In the genomic region with DNA sequence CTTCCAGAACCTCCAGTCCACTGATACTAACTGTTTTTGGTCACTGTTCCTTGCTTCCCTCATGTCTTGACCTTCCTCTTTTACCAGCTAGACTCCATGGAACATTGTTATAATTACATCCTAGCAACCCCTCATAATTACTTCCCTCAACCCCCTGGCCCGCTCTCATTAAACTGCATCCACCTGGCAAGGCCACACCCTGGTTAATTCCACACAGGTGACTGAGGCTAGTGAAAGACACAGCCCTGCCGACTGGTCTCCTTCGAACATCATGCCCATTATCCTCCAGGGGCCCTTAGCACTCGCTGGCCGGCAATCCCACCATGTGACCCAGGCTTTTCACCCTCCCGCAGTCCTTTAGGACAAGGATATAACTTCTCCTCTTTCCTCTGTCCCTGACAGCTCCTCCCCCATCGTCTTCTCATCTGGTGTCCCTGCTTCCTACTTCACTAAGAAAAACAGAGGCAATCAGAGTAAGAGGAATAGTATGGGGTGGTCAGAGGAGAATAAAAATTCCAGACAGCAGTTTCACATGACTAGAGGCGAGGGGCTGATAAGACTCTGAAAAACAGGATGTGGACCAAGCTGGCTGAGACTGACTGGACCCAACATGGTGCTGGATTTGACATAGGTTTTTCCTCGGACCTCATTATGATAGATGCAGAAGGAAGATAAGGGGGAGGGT, we compare ENCODE assay signal across 24 cellular contexts. TPM values are rescaled to one million over a fixed set of nuclear protein-coding genes. Genes with fewer than 3 reads are reported as not detected.
A peak's percentile ranks its signal among the peaks of the same experiment; 100 is the strongest.
DNase-seq lines count a peak whose midpoint lies in the region; FAIRE-seq and TF ChIP-seq lines count a peak whose summit lies in the region.
"Had no signal": no experiment of that assay in that cellular context is flagged by ENCODE, and none has a peak within 500 bp of the region (broad histone marks: within the 10 kb centered on the region; RNA-seq: fewer than 3 reads in every experiment).

No MANE protein-coding gene starts in this region.

- TF ChIP-seq POLR2A in endothelial cell of umbilical vein (IDR thresholded peaks at IDR 0.05; ENCODE audit: low read depth, low read length), result no peak

- intact Hi-C loops in endothelial cell of umbilical vein (cut with micrococcal nuclease), result no loop called here

- H3K4me1 Mint-ChIP-seq in H9 (peaks cover 14 to 20% of the 10 kb centered on the region in 2 experiments), nephron (peaks cover 10% of the 10 kb centered on the region)
- H3K4me1 Mint-ChIP-seq: activated B cell treated with CpG ODN at 0.5 μM for 24 hours; CD8-positive, alpha-beta memory T cell; immature natural killer cell; naive thymus-derived CD4-positive, alpha-beta T cell had no signal

- no peak overlapping the region for H3K18ac ChIP-seq in H9 (ENCODE audit: insufficient read length, low read depth, low read length)

- no peak overlapping the region for H3K9ac ChIP-seq in H9 (ENCODE audit: extremely low read depth, insufficient read length, low read length)
- peak overlapping the region; percentile 2 for H3K9ac ChIP-seq in endothelial cell of umbilical vein (replicated peaks; ENCODE audit: extremely low read depth, insufficient read depth, low read length)

- no peak overlapping the region for H2AFZ ChIP-seq in H9 (ENCODE audit: low read length)
- H2AFZ ChIP-seq in endothelial cell of umbilical vein (ENCODE audit: low read depth, low read length), result peak overlapping the region; percentile 60

- POLR2A ChIA-PET in endothelial cell of umbilical vein (lab: Charles Lee), result interaction anchor here (0.5 kb wide), 1 partner anchor 133 kb away, joined by 7 read pairs; a partner anchor contains a TSS

- WGBS in H9 (ENCODE audit: extremely low coverage, insufficient read length, low lambda C conversion rate), result no CpG with 5 or more reads among the region's 9 CpGs

- H2AK5ac ChIP-seq in H9 (ENCODE audit: insufficient read length, low read length), result no peak overlapping the region

- peak; percentile 69 for FAIRE-seq in endothelial cell of umbilical vein (lab: Jason Lieb, UNC)
- FAIRE-seq: GM19239, small intestine had no signal

- H3K23ac ChIP-seq in H9 (ENCODE audit: insufficient read length, low read depth, low read length), result no peak overlapping the region

- H4K8ac ChIP-seq in H9 (replicated peaks; ENCODE audit: insufficient read length, low read depth, low read length), result no peak overlapping the region

- H3K9me1 ChIP-seq in endothelial cell of umbilical vein (replicated peaks; ENCODE audit: control insufficient read depth, extremely low read depth, insufficient read depth, low read length), result no peaks in the 10 kb centered on the region

- no peak overlapping the region for H2BK15ac ChIP-seq in H9 (ENCODE audit: low read depth, low read length)

- H2BK20ac ChIP-seq in H9 (ENCODE audit: low read depth, low read length, poor library complexity, severe bottlenecking), result no peak overlapping the region

- H3K14ac ChIP-seq in H9 (ENCODE audit: insufficient read depth, low read length), result no peak overlapping the region

- H3K27me3 ChIP-seq in H9 (ENCODE audit: insufficient read depth, low read length) (no peaks in the 10 kb centered on the region), endothelial cell of umbilical vein (ENCODE audit: control insufficient read depth in 2 of 2, insufficient read depth in 2 of 2, low read length in 2 of 2) (no peaks in the 10 kb centered on the region)
- H3K27me3 ChIP-seq: vagina had no signal

- no TSS peak for BruUV-seq in endothelial cell of umbilical vein (replicated peaks; lab: Mats Ljungman, UMichigan)

- H2BK12ac ChIP-seq in H9 (ENCODE audit: insufficient read length, low read depth, low read length), result no peak overlapping the region

- no peak for DNase-seq in H9
- peak; percentile 84 for DNase-seq in NCI-H748 treated with DMSO at 0.1 percent for 48 hours (lab: John Stamatoyannopoulos, UW)
- peak; percentile 76 for DNase-seq in endothelial cell of umbilical vein (ENCODE audit: low read depth, low spot score)
- no peak for DNase-seq in NCI-H2029 (lab: John Stamatoyannopoulos, UW)
- no peak for DNase-seq in NCI-H526 treated with DMSO at 0.1 percent for 48 hours (lab: John Stamatoyannopoulos, UW)
- DNase-seq in effector CD8-positive, alpha-beta T cell (lab: John Stamatoyannopoulos, UW), result no peak
- DNase-seq: activated B cell treated with CpG ODN at 0.5 μM for 24 hours; activated CD8-positive, alpha-beta T cell treated with anti-CD3 and anti-CD28 coated beads, Interleukin-2, amount 10 ng/mL, durations not matched to agents 7 days and 5 days; activated T-cell treated with anti-CD3 and anti-CD28 coated beads, Interleukin-2, amount 50 U/mL, for 48 hours; CD8-positive, alpha-beta memory T cell; immature natural killer cell; naive thymus-derived CD4-positive, alpha-beta T cell; NCI-H1694; SHP77; small intestine; stimulated activated CD4-positive, alpha-beta T cell treated with anti-CD3 and anti-CD28 coated beads, Interleukin-4, amount 100 ng/mL, for 4 hours had no signal

- H3K23me2 ChIP-seq in H9 (ENCODE audit: insufficient read length, low read depth, low read length, poor library complexity, severe bottlenecking), result no peaks in the 10 kb centered on the region

- H3K79me2 ChIP-seq in H9 (ENCODE audit: insufficient read depth, low read length) (no peaks in the 10 kb centered on the region), endothelial cell of umbilical vein (ENCODE audit: control insufficient read depth, insufficient read depth, low read length) (no peaks in the 10 kb centered on the region)

- no peaks in the 10 kb centered on the region for H3K36me3 ChIP-seq in endothelial cell of umbilical vein (ENCODE audit: control insufficient read depth in 2 of 2, extremely low read depth in 1 of 2, insufficient read depth in 2 of 2, low read length in 2 of 2)
- H3K36me3 ChIP-seq: vagina had no signal

- H3K4ac ChIP-seq in H9 (ENCODE audit: low read depth, low read length), result no peak overlapping the region

- no peak overlapping the region for H2BK5ac ChIP-seq in H9 (ENCODE audit: insufficient read length, low read length)

- dilution Hi-C loops in endothelial cell of umbilical vein (cut with MboI; ENCODE audit: extremely low pct_ligation_motif_present, low sequenced_read_pairs), result no loop called here

- no peak overlapping the region for H3K4me3 ChIP-seq in endothelial cell of umbilical vein (replicated peaks in 1 of 3; ENCODE audit: insufficient read depth in 1 of 3, low read depth in 1 of 3, low read length in 3 of 3)
- H3K4me3 ChIP-seq: lung, vagina had no signal

- no peaks in the 10 kb centered on the region; the same call in 1 of the 2 replicates for H3K27me3 Mint-ChIP-seq in H9 (ENCODE audit: low read depth)
- H3K27me3 Mint-ChIP-seq in nephron (ENCODE audit: low read depth), result peaks cover 7% of the 10 kb centered on the region
- H3K27me3 Mint-ChIP-seq: activated B cell treated with CpG ODN at 0.5 μM for 24 hours had no signal

- H3K27ac Mint-ChIP-seq in H9 (peak overlapping the region in 2 of 3 experiments; percentile 0 to 25; a peak in 3 of 7 replicates), nephron (peak overlapping the region in 2 of 3 experiments; percentile 29 to 61)
- H3K27ac Mint-ChIP-seq: activated B cell treated with CpG ODN at 0.5 μM for 24 hours; activated CD8-positive, alpha-beta T cell treated with anti-CD3 and anti-CD28 coated beads, Interleukin-2, amount 10 ng/mL, durations not matched to agents 7 days and 5 days; activated naive CD8-positive, alpha-beta T cell; CD8-positive, alpha-beta memory T cell; dendritic cell treated with granulocyte-macrophage colony-stimulating factor and Interleukin-4, amounts not matched to agents 40 ng/mL and 50 ng/mL, for 4 days; immature natural killer cell; naive thymus-derived CD4-positive, alpha-beta T cell had no signal

- H3K9me3 Mint-ChIP-seq in H9 (no peaks in the 10 kb centered on the region), nephron (no peaks in the 10 kb centered on the region)
- H3K9me3 Mint-ChIP-seq: activated B cell treated with CpG ODN at 0.5 μM for 24 hours; CD8-positive, alpha-beta memory T cell; dendritic cell treated with granulocyte-macrophage colony-stimulating factor and Interleukin-4, amounts not matched to agents 40 ng/mL and 50 ng/mL, for 4 days; naive thymus-derived CD4-positive, alpha-beta T cell had no signal

- H3K56ac ChIP-seq in H9 (ENCODE audit: insufficient read length, low read depth, low read length), result no peak overlapping the region

- H2BK120ac ChIP-seq in H9 (ENCODE audit: low read depth, low read length, poor library complexity, severe bottlenecking), result no peak overlapping the region

- H3K4me3 Mint-ChIP-seq in H9 (no peak overlapping the region), nephron (no peak overlapping the region)
- H3K4me3 Mint-ChIP-seq: activated B cell treated with CpG ODN at 0.5 μM for 24 hours; activated CD8-positive, alpha-beta T cell treated with anti-CD3 and anti-CD28 coated beads, Interleukin-2, amount 10 ng/mL, durations not matched to agents 7 days and 5 days; activated naive CD8-positive, alpha-beta T cell; brain; CD8-positive, alpha-beta memory T cell; dendritic cell treated with granulocyte-macrophage colony-stimulating factor and Interleukin-4, amounts not matched to agents 40 ng/mL and 50 ng/mL, for 4 days; immature natural killer cell; naive thymus-derived CD4-positive, alpha-beta T cell had no signal

- H3K36me3 Mint-ChIP-seq in H9 (ENCODE audit: insufficient read depth in 1 of 3, low read depth in 3 of 3) (no peaks in the 10 kb centered on the region; a peak in 1 of 7 replicates), nephron (ENCODE audit: low read depth) (no peaks in the 10 kb centered on the region)
- H3K36me3 Mint-ChIP-seq: activated naive CD8-positive, alpha-beta T cell; brain; CD8-positive, alpha-beta memory T cell; immature natural killer cell; naive thymus-derived CD4-positive, alpha-beta T cell had no signal

- no peak for TF ChIP-seq CTCF in H9 (conservative IDR thresholded peaks at IDR 0.05)
- TF ChIP-seq CTCF in endothelial cell of umbilical vein (IDR thresholded peaks at IDR 0.05; ENCODE audit: extremely low read depth in 1 of 2, insufficient read depth in 1 of 2, low read depth in 1 of 2, low read length in 2 of 2), result no peak
- TF ChIP-seq CTCF in nephron (IDR thresholded peaks at IDR 0.05; ENCODE audit: unreplicated experiment in 3 of 3), result no peak

- no peak overlapping the region for H3K27ac ChIP-seq in H9 (ENCODE audit: insufficient read length, low read depth, low read length)
- H3K27ac ChIP-seq in endothelial cell of umbilical vein (ENCODE audit: insufficient read depth, low read depth, low read length), result no peak overlapping the region
- H3K27ac ChIP-seq: vagina had no signal

- no peak overlapping the region for H4K5ac ChIP-seq in H9 (ENCODE audit: insufficient read length, low read depth, low read length)

- H3K4me2 ChIP-seq in H9 (ENCODE audit: insufficient read depth, insufficient read length, low read length), result no peak overlapping the region
- no peak overlapping the region for H3K4me2 ChIP-seq in endothelial cell of umbilical vein (ENCODE audit: insufficient read depth, low read length)

- H4K20me1 ChIP-seq in H9 (ENCODE audit: control insufficient read depth, insufficient read depth, insufficient read length), result no peaks in the 10 kb centered on the region
- no peaks in the 10 kb centered on the region for H4K20me1 ChIP-seq in endothelial cell of umbilical vein (replicated peaks; ENCODE audit: control insufficient read depth, extremely low read depth, insufficient read depth, low read length)

- no peak overlapping the region for H3T11ph ChIP-seq in H9 (ENCODE audit: low read length)

- CTCF ChIA-PET in endothelial cell of umbilical vein (lab: Charles Lee), result interaction anchor here (0.7 to 4.2 kb wide), 7 partner anchors 15 to 54 kb away, joined by 3 to 25 read pairs (median 4); no protein-coding TSS in a partner anchor

- no peaks in the 10 kb centered on the region for H3K9me3 ChIP-seq in H9 (ENCODE audit: control insufficient read depth, low read depth, low read length)
- H3K9me3 ChIP-seq in endothelial cell of umbilical vein (replicated peaks; ENCODE audit: control insufficient read depth, insufficient read depth, low read length), result no peaks in the 10 kb centered on the region
- H3K9me3 ChIP-seq: vagina had no signal

- H4K91ac ChIP-seq in H9 (ENCODE audit: insufficient read length, low read depth, low read length), result no peak overlapping the region

- H3K4me1 ChIP-seq in H9 (ENCODE audit: insufficient read depth, low read length), result peaks cover 7% of the 10 kb centered on the region; the same call in 1 of the 2 replicates
- H3K4me1 ChIP-seq in endothelial cell of umbilical vein (ENCODE audit: control insufficient read depth, extremely low read depth, insufficient read depth, low read length), result peaks cover 7% of the 10 kb centered on the region
- H3K4me1 ChIP-seq: vagina had no signal

- no peaks in the 10 kb centered on the region for H3K79me1 ChIP-seq in H9 (ENCODE audit: insufficient read depth, low read depth, low read length, poor library complexity, severe bottlenecking)

RNA-seq across cellular contexts. Expression of a gene that starts 8.8 kb away (rescaled TPM):
- total RNA-seq in H9 (2021), result 124 and 126 TPM in 2 replicates
- total RNA-seq in endothelial cell of umbilical vein, result 0.73 and 0.88 TPM in 2 replicates
- 0.86 and 0.99 TPM in 2 replicates for polyA plus RNA-seq in endothelial cell of umbilical vein
- polyA plus RNA-seq in endothelial cell of umbilical vein (2011; cell fraction: cytosol; rRNA removed), result 0.44 and 0.63 TPM in 2 replicates
- polyA plus RNA-seq in endothelial cell of umbilical vein (2011; cell fraction: nucleus; rRNA removed), result 0.39 and 0.49 TPM in 2 replicates
- polyA plus RNA-seq in endothelial cell of umbilical vein (2012), result 0.37 and 0.95 TPM in 2 replicates
- polyA minus RNA-seq in endothelial cell of umbilical vein, result 0.53 and 0.72 TPM in 2 replicates
- polyA minus RNA-seq in endothelial cell of umbilical vein (2011; cell fraction: cytosol; rRNA and poly(A)+ RNA removed), result 7.3 TPM
- polyA minus RNA-seq in endothelial cell of umbilical vein (2011; cell fraction: nucleus; rRNA and poly(A)+ RNA removed), result 0.34 and 0.67 TPM in 2 replicates
- total RNA-seq: activated B cell treated with CpG ODN at 0.5 μM for 24 hours; activated CD8-positive, alpha-beta T cell treated with anti-CD3 and anti-CD28 coated beads, Interleukin-2, amount 10 ng/mL, durations not matched to agents 7 days and 5 days; CD8-positive, alpha-beta memory T cell; T-helper 1 cell treated with Interleukin-12 subunit alpha and Interleukin-12 subunit beta and Interleukin-4 antibody, amounts not matched to agents 30 ng/mL and 1 ng/mL, for 36 hours had no signal
- polyA plus RNA-seq: CD8-positive, alpha-beta memory T cell; immature natural killer cell; naive thymus-derived CD4-positive, alpha-beta T cell had no signal

RNA-seq across cellular contexts. Expression of a gene that starts 28.0 kb away (rescaled TPM):
- total RNA-seq in H9 (2021), result 38.4 and 39.0 TPM in 2 replicates
- 5.9 and 10.3 TPM in 2 replicates for total RNA-seq in endothelial cell of umbilical vein
- 14.6 and 20.5 TPM in 2 replicates for polyA plus RNA-seq in endothelial cell of umbilical vein
- 10.3 and 14.2 TPM in 2 replicates for polyA plus RNA-seq in endothelial cell of umbilical vein (2011; cell fraction: cytosol; rRNA removed)
- 3.4 and 4.4 TPM in 2 replicates for polyA plus RNA-seq in endothelial cell of umbilical vein (2011; cell fraction: nucleus; rRNA removed)
- 14.4 and 19.8 TPM in 2 replicates for polyA plus RNA-seq in endothelial cell of umbilical vein (2012)
- polyA minus RNA-seq in endothelial cell of umbilical vein, result 6.2 and 6.4 TPM in 2 replicates
- not detected for polyA minus RNA-seq in endothelial cell of umbilical vein (2011; cell fraction: cytosol; rRNA and poly(A)+ RNA removed)
- polyA minus RNA-seq in endothelial cell of umbilical vein (2011; cell fraction: nucleus; rRNA and poly(A)+ RNA removed), result 1.6 and 2.0 TPM in 2 replicates
- total RNA-seq: activated CD8-positive, alpha-beta T cell treated with anti-CD3 and anti-CD28 coated beads, Interleukin-2, amount 10 ng/mL, durations not matched to agents 7 days and 5 days had no signal
- polyA plus RNA-seq: CD8-positive, alpha-beta memory T cell; immature natural killer cell; naive thymus-derived CD4-positive, alpha-beta T cell had no signal

Comparison
In these comparisons a context has a peak if more than half of its experiments do, and no peak if none do; other contexts are left out.
1. DNase-seq: peak in NCI-H748 treated with DMSO at 0.1 percent for 48 hours (single experiment) and endothelial cell of umbilical vein (single experiment); none in H9 (single experiment), NCI-H2029 (single experiment), NCI-H526 treated with DMSO at 0.1 percent for 48 hours (single experiment) and effector CD8-positive, alpha-beta T cell (single experiment).
2. RNA of a gene that starts 8.8 kb away (total RNA-seq): 124 to 126 TPM in H9; 0.73 to 0.88 TPM in endothelial cell of umbilical vein; every median in the first group is over 10 times any median in the second.